In the genomic region with DNA sequence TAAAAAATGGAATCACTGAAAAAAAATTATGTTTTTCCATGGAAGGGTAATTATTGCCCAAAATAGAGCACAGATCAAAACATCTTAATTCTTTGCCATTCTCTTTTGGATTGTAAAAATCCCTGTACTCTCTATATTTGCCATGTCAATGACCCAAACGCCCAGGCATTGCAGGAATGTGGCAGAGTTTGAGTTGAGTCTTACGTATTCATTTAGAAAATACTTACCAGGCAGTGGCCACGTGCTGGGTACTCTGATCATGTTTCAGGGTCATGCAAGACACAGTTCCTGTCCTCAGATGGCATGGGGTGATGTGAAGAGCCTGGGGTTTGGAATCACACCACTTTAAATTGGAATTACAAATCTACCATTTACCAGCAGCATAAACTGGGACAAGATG, we compare ENCODE assay signal across 15 cellular contexts.
DNase-seq lines count a peak whose midpoint lies in the region; ATAC-seq and TF ChIP-seq lines count a peak whose summit lies in the region.
"Had no signal": no experiment of that assay in that cellular context is flagged by ENCODE, and none has a peak within 500 bp of the region (broad histone marks: within the 10 kb centered on the region; RNA-seq: fewer than 3 reads in every experiment).

No MANE protein-coding gene starts in this region.

- no peak overlapping the region for H2AFZ ChIP-seq in neural progenitor cell (replicated peaks)

- H3K9me3 ChIP-seq in NT2/D1 (ENCODE audit: insufficient read depth, low read length) (no peaks in the 10 kb centered on the region), neural progenitor cell (ENCODE audit: low read depth) (no peaks in the 10 kb centered on the region), thyroid gland (no peaks in the 10 kb centered on the region)
- H3K9me3 ChIP-seq: SJSA1, uterus had no signal

- peak overlapping the region; percentile 12 for H3K4me2 ChIP-seq in neural progenitor cell

- H3K27ac ChIP-seq in neural progenitor cell (no peak overlapping the region), thyroid gland (no peak overlapping the region)
- H3K27ac ChIP-seq: SJSA1, uterus had no signal

- peaks cover 3% of the 10 kb centered on the region for H3K4me1 ChIP-seq in NT2/D1 (ENCODE audit: insufficient read depth, insufficient read length)
- peaks cover 57% of the 10 kb centered on the region for H3K4me1 ChIP-seq in neural progenitor cell
- no peaks in the 10 kb centered on the region for H3K4me1 ChIP-seq in thyroid gland
- H3K4me1 ChIP-seq: uterus had no signal

- H3K36me3 ChIP-seq in NT2/D1 (ENCODE audit: insufficient read depth, insufficient read length, low read length) = no peaks in the 10 kb centered on the region
- no peaks in the 10 kb centered on the region for H3K36me3 ChIP-seq in neural progenitor cell
- no peaks in the 10 kb centered on the region for H3K36me3 ChIP-seq in thyroid gland
- H3K36me3 ChIP-seq: SJSA1, uterus had no signal

- TF ChIP-seq POLR2A in thyroid gland (IDR thresholded peaks at IDR 0.05) = no peak

- peaks cover 3% of the 10 kb centered on the region for H3K27me3 Mint-ChIP-seq in neural progenitor cell (ENCODE audit: insufficient read depth, low read depth)

- DNase-seq in EL = peak; percentile 91
- DNase-seq in NT2/D1 (ENCODE audit: low read depth, low spot score) = peak; percentile 33
- DNase-seq in epithelial cell of proximal tubule (ENCODE audit: low read depth) = peak; percentile 13
- DNase-seq in neural progenitor cell (ENCODE audit: low spot score) = peak; percentile 23
- no peak for DNase-seq in thyroid gland
- DNase-seq in NCI-H748 treated with DMSO at 0.1 percent for 48 hours (lab: John Stamatoyannopoulos, UW) = no peak
- no peak for DNase-seq in NCI-H1694 (lab: John Stamatoyannopoulos, UW)
- DNase-seq: CD8-positive, alpha-beta memory T cell; left colon; NCI-H2171; posterior cingulate gyrus; uterus had no signal

- H3K27ac Mint-ChIP-seq in neural progenitor cell = no peak overlapping the region
- H3K27ac Mint-ChIP-seq: activated naive CD4-positive, alpha-beta T cell treated with anti-CD3 and anti-CD28 coated beads, Interleukin-2, amount 50 U/mL, for 24 hours; CD8-positive, alpha-beta memory T cell had no signal

- H3K9ac ChIP-seq in NT2/D1 (ENCODE audit: insufficient read length, low read depth) (no peak overlapping the region), neural progenitor cell (no peak overlapping the region)

- intact Hi-C loops in thyroid gland (cut with DNase I) = no loop called here

- H3K4me1 Mint-ChIP-seq in neural progenitor cell = peaks cover 47% of the 10 kb centered on the region
- H3K4me1 Mint-ChIP-seq: activated naive CD4-positive, alpha-beta T cell treated with anti-CD3 and anti-CD28 coated beads, Interleukin-2, amount 50 U/mL, for 24 hours; CD8-positive, alpha-beta memory T cell had no signal

- H3K27me3 ChIP-seq in NT2/D1 (ENCODE audit: insufficient read depth, insufficient read length) (no peaks in the 10 kb centered on the region), neural progenitor cell (no peaks in the 10 kb centered on the region), thyroid gland (no peaks in the 10 kb centered on the region)
- H3K27me3 ChIP-seq: SJSA1, uterus had no signal

- ATAC-seq in GM18870 (IDR thresholded peaks at IDR 0.05; ENCODE audit: unreplicated experiment) = no peak
- ATAC-seq: left colon had no signal

- H3K9me3 Mint-ChIP-seq in neural progenitor cell = peaks cover 3% of the 10 kb centered on the region
- H3K9me3 Mint-ChIP-seq: activated naive CD4-positive, alpha-beta T cell treated with anti-CD3 and anti-CD28 coated beads, Interleukin-2, amount 50 U/mL, for 24 hours had no signal

- no peaks in the 10 kb centered on the region for H4K20me1 ChIP-seq in neural progenitor cell (ENCODE audit: low read depth)

- no peaks in the 10 kb centered on the region for H3K79me2 ChIP-seq in neural progenitor cell (ENCODE audit: low read depth)

- no peak for TF ChIP-seq CTCF in epithelial cell of proximal tubule (conservative IDR thresholded peaks at IDR 0.05; ENCODE audit: low read depth, low read length)
- TF ChIP-seq CTCF in neural progenitor cell (IDR thresholded peaks at IDR 0.05) = no peak
- no peak for TF ChIP-seq CTCF in thyroid gland (IDR thresholded peaks at IDR 0.05)

- WGBS in thyroid gland, 2 donors = 19 to 23% methylated on average over 3 of the region's 3 CpGs

- H3K4me3 ChIP-seq in NT2/D1 (ENCODE audit: insufficient read length, low read depth) (no peak overlapping the region), epithelial cell of proximal tubule (ENCODE audit: low read depth, low read length) (no peak overlapping the region), neural progenitor cell (no peak overlapping the region), thyroid gland (replicated peaks in 1 of 3) (no peak overlapping the region)
- H3K4me3 ChIP-seq: SJSA1, uterus had no signal

- H3K4me3 Mint-ChIP-seq in neural progenitor cell = no peak overlapping the region
- H3K4me3 Mint-ChIP-seq: activated naive CD4-positive, alpha-beta T cell treated with anti-CD3 and anti-CD28 coated beads, Interleukin-2, amount 50 U/mL, for 24 hours; CD8-positive, alpha-beta memory T cell had no signal

- H3F3A ChIP-seq in neural progenitor cell (ENCODE audit: low read depth) = peaks cover 36% of the 10 kb centered on the region

- peaks cover 2% of the 10 kb centered on the region for H3K36me3 Mint-ChIP-seq in neural progenitor cell
- H3K36me3 Mint-ChIP-seq: activated naive CD4-positive, alpha-beta T cell treated with anti-CD3 and anti-CD28 coated beads, Interleukin-2, amount 50 U/mL, for 24 hours; CD8-positive, alpha-beta memory T cell had no signal

Comparison
In these comparisons a context has a peak if more than half of its experiments do, and no peak if none do; other contexts are left out.
1. DNase-seq: peak in EL (single experiment), NT2/D1 (single experiment), epithelial cell of proximal tubule (single experiment) and neural progenitor cell (single experiment); none in thyroid gland (0 of 2), NCI-H748 treated with DMSO at 0.1 percent for 48 hours (single experiment) and NCI-H1694 (single experiment).